ENCODE assay signal across 8 cellular contexts in the genomic region with DNA sequence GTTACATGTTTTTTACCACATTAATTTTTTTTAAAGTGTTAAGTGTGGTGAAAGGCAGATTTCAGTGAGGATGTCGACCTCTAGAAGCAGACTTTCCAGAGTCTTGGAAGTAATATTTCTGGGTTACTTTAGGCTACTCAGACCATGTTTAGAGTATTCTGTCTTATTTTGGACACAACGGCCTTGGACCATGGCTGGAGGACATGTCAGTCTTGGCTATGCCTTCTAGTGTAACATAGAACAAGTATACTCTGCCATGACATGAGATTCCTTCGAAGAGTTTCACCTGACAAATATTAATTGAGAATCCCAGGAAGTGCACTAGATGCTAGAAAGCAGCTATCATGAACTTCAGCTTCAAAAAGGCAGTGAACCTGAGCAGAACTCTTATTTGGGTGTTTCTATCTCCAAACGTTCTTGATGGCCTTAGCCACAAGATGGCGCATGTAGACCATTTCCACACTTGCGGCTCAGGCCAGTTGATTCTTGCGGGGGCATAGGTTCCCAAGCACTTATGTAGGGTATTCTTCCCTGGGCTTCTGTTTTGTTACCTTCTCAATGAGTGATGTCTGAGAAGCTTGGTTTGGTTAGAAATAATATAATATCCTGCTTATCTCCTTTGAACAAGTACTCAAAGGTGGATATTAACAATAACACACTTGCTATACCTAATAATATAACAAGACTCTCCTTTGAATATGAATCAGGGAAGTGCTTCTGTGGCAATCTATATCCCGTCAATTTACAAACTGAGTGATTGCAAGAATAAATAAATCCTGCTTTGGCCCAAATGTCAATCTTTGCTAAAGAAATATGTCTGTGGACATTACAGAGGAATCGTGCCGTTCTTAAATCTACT.
DNase-seq lines count a peak whose midpoint lies in the region; ATAC-seq lines count a peak whose summit lies in the region.

No MANE protein-coding gene starts in this region.

- ATAC-seq in GM21723 (IDR thresholded peaks at IDR 0.05; ENCODE audit: unreplicated experiment) (peak; percentile 93), Right ventricle myocardium superior (ENCODE audit: poor library complexity) (peak; percentile 89)

- intact Hi-C loops in Right ventricle myocardium superior (cut with DNase I) = loop anchor here (10.0 kb wide), 2 partner anchors 138 to 598 kb away; partner anchors contain the start of gene STAM2

- DNase-seq in ELF-1 (ENCODE audit: low read depth, low spot score) (peak; percentile 75), KG1 (lab: John Stamatoyannopoulos, UW) (peak; percentile 57), RPMI7951 (ENCODE audit: low read depth) (peak; percentile 67), Right ventricle myocardium superior (peak; percentile 49), pulmonary artery endothelial cell (ENCODE audit: low read depth, low spot score) (peak; percentile 29), mesenteric fat pad (ENCODE audit: low spot score) (no peak)
- peak; percentile 50 for DNase-seq in activated naive CD4-positive, alpha-beta T cell treated with anti-CD3 and anti-CD28 coated beads, Interleukin-2, amount 50 U/mL, for 16 hours
